ENCODE assay signal across 39 cellular contexts in the genomic region with DNA sequence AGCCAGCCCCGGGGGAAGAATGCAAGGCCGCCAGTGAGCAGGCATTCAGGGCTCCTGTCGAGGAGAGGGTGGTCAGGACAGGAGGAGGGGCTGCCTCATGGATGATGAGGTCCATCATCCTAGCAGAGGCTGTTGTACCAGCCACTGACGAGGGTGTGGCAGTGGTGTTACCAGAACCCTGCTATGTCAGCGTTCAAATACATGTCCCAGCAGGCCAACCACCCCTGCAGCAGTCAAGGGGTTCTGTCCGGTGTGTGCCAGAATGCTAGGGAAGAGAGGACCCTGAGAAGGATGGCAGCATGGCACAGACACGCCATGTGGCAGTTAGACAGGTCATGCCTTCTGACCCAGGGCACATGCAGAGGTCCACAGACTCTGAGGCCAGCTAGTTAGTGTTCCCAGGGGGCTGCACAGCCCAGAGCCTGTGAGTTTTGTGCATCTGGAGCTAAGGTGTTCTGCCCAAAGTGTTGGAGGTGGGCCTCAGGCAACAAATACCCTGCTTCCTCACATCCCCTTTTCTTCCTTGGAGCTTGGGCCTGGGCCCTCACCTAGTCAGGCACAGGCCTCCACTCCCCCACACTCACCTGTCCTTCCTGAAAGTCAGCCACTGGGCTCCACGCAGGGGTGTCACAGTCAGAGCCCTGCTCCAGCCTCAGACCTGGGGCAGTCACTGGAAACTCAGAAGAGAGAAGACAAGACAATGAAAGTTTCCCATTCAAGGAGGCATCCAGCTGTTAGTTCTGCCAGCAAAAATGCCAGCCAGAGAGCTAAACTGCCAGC. TPM values are rescaled to one million over a fixed set of nuclear protein-coding genes. Genes with fewer than 3 reads are reported as not detected.
A peak's percentile ranks its signal among the peaks of the same experiment; 100 is the strongest.
DNase-seq lines count a peak whose midpoint lies in the region; ATAC-seq and TF ChIP-seq lines count a peak whose summit lies in the region.
"Had no signal": no experiment of that assay in that cellular context is flagged by ENCODE, and none has a peak within 500 bp of the region (broad histone marks: within the 10 kb centered on the region; RNA-seq: fewer than 3 reads in every experiment).

No MANE protein-coding gene starts in this region.

- no peaks in the 10 kb centered on the region for H3K36me3 ChIP-seq in esophagus (ENCODE audit: control insufficient read depth in 2 of 2, insufficient read depth in 2 of 2, low read length in 1 of 2)
- H3K36me3 ChIP-seq in upper lobe of right lung = no peaks in the 10 kb centered on the region
- H3K36me3 ChIP-seq: ascending aorta, upper lobe of left lung had no signal

- DNase-seq in activated naive CD8-positive, alpha-beta T cell treated with anti-CD3 and anti-CD28 coated beads, Interleukin-2, amount 10 ng/mL, durations not matched to agents 7 days and 5 days = peak; percentile 23
- no peak for DNase-seq in activated naive CD8-positive, alpha-beta T cell treated with anti-CD3 and anti-CD28 coated beads for 36 hours
- peak; percentile 11 for DNase-seq in natural killer cell
- DNase-seq in upper lobe of right lung = peak; percentile 41
- DNase-seq in activated naive CD4-positive, alpha-beta T cell treated with anti-CD3 and anti-CD28 coated beads, Interleukin-2, amount 50 U/mL, for 16 hours = no peak
- no peak for DNase-seq in coronary artery (ENCODE audit: low spot score)
- DNase-seq in cortex of kidney (lab: John Stamatoyannopoulos, UW) = no peak
- DNase-seq: activated CD4-positive, CD25-positive, alpha-beta regulatory T cell treated with anti-CD3 and anti-CD28 coated beads, Interleukin-2, amount 50 U/mL, for 72 hours; activated CD8-positive, alpha-beta memory T cell treated with anti-CD3 and anti-CD28 coated beads, Interleukin-2, amount 50 U/mL, for 48 hours; activated CD8-positive, alpha-beta T cell treated with anti-CD3 and anti-CD28 coated beads for 36 hours; caudate nucleus; DMS79; immature natural killer cell; IMR-90; left ventricle myocardium superior; midbrain; MV-4-11; naive B cell; NCI-H1436 treated with DMSO at 0.1 percent for 48 hours; NCI-H2081 treated with DMSO at 0.1 percent for 48 hours; NCI-H2227 treated with DMSO at 0.1 percent for 48 hours; NCI-H526; occipital lobe had no signal

- no peak overlapping the region for H3K27ac Mint-ChIP-seq in activated naive CD8-positive, alpha-beta T cell treated with anti-CD3 and anti-CD28 coated beads, Interleukin-2, amount 10 ng/mL, durations not matched to agents 7 days and 5 days
- no peak overlapping the region for H3K27ac Mint-ChIP-seq in activated naive CD8-positive, alpha-beta T cell treated with anti-CD3 and anti-CD28 coated beads for 36 hours
- no peak overlapping the region for H3K27ac Mint-ChIP-seq in natural killer cell
- H3K27ac Mint-ChIP-seq: activated CD8-positive, alpha-beta T cell treated with anti-CD3 and anti-CD28 coated beads for 36 hours; activated T-helper 2 cell treated with anti-CD3 and anti-CD28 coated beads, Interferon-gamma antibody, Interleukin-2, Interleukin-4, amounts not matched to agents 10 μg/mL and 5 μg/mL and 100 μg/mL, durations not matched to agents 14 hours and 24 hours and 36 hours; CD14-positive monocyte; dendritic cell treated with granulocyte-macrophage colony-stimulating factor and Interleukin-4, amounts not matched to agents 40 ng/mL and 50 ng/mL, for 4 days; immature natural killer cell; naive B cell; stimulated activated memory B cell treated with anti-CD40 and anti-IgM and Interleukin-4, amounts not matched to agents 10 μg/mL and 1 μg/mL and 100 μg/mL, for 72 hours; T-helper 1 cell treated with Interleukin-12 subunit alpha and Interleukin-12 subunit beta and Interleukin-4 antibody, amounts not matched to agents 30 μg/mL and 1 μg/mL, for 36 hours had no signal

- WGBS in esophagus, 2 donors = 67 to 81% methylated on average over 8 of the region's 8 CpGs

- intact Hi-C loops in natural killer cell (cut with micrococcal nuclease) = no loop called here
- intact Hi-C loops in upper lobe of right lung (cut with DNase I) = no loop called here

- no peaks in the 10 kb centered on the region for H3K36me3 Mint-ChIP-seq in activated naive CD8-positive, alpha-beta T cell treated with anti-CD3 and anti-CD28 coated beads, Interleukin-2, amount 10 ng/mL, durations not matched to agents 7 days and 5 days
- no peaks in the 10 kb centered on the region for H3K36me3 Mint-ChIP-seq in activated naive CD8-positive, alpha-beta T cell treated with anti-CD3 and anti-CD28 coated beads for 36 hours
- H3K36me3 Mint-ChIP-seq in natural killer cell = no peaks in the 10 kb centered on the region
- H3K36me3 Mint-ChIP-seq: activated naive CD4-positive, alpha-beta T cell treated with anti-CD3 and anti-CD28 coated beads, Interleukin-2, amount 50 U/mL, for 72 hours; CD14-positive monocyte; immature natural killer cell; naive B cell; stimulated activated memory B cell treated with anti-CD40 and anti-IgM and Interleukin-4, amounts not matched to agents 10 μg/mL and 1 μg/mL and 100 μg/mL, for 72 hours had no signal

- peak overlapping the region; percentile 62 to 98 for H3K27ac ChIP-seq in esophagus (ENCODE audit: low read depth in 2 of 2, low read length in 1 of 2)
- no peak overlapping the region for H3K27ac ChIP-seq in upper lobe of right lung
- H3K27ac ChIP-seq in coronary artery = no peak overlapping the region
- H3K27ac ChIP-seq: ascending aorta, upper lobe of left lung had no signal

- H3K9me3 ChIP-seq in esophagus (ENCODE audit: control insufficient read depth in 2 of 2, insufficient read depth in 1 of 2, low read depth in 1 of 2, low read length in 1 of 2) (no peaks in the 10 kb centered on the region), upper lobe of right lung (no peaks in the 10 kb centered on the region)
- H3K9me3 ChIP-seq: ascending aorta, Caco-2, upper lobe of left lung had no signal

- no peaks in the 10 kb centered on the region for H3K9me3 Mint-ChIP-seq in activated naive CD8-positive, alpha-beta T cell treated with anti-CD3 and anti-CD28 coated beads, Interleukin-2, amount 10 ng/mL, durations not matched to agents 7 days and 5 days
- H3K9me3 Mint-ChIP-seq in activated naive CD8-positive, alpha-beta T cell treated with anti-CD3 and anti-CD28 coated beads for 36 hours = no peaks in the 10 kb centered on the region
- no peaks in the 10 kb centered on the region for H3K9me3 Mint-ChIP-seq in natural killer cell
- H3K9me3 Mint-ChIP-seq: activated CD8-positive, alpha-beta T cell treated with anti-CD3 and anti-CD28 coated beads for 36 hours; activated naive CD4-positive, alpha-beta T cell treated with anti-CD3 and anti-CD28 coated beads, Interleukin-2, amount 50 U/mL, for 72 hours; activated T-helper 2 cell treated with anti-CD3 and anti-CD28 coated beads, Interferon-gamma antibody, Interleukin-2, Interleukin-4, amounts not matched to agents 10 μg/mL and 5 μg/mL and 100 μg/mL, durations not matched to agents 14 hours and 24 hours and 36 hours; dendritic cell treated with granulocyte-macrophage colony-stimulating factor and Interleukin-4, amounts not matched to agents 40 ng/mL and 50 ng/mL, for 4 days; immature natural killer cell; naive B cell; stimulated activated memory B cell treated with anti-CD40 and anti-IgM and Interleukin-4, amounts not matched to agents 10 μg/mL and 1 μg/mL and 100 μg/mL, for 72 hours; T-helper 1 cell treated with Interleukin-12 subunit alpha and Interleukin-12 subunit beta and Interleukin-4 antibody, amounts not matched to agents 30 μg/mL and 1 μg/mL, for 36 hours had no signal

- H3K4me3 ChIP-seq in esophagus (ENCODE audit: low read depth in 1 of 2, low read length in 2 of 2) (no peak overlapping the region), upper lobe of right lung (no peak overlapping the region), coronary artery (no peak overlapping the region)
- H3K4me3 ChIP-seq: ascending aorta, upper lobe of left lung had no signal

- peaks cover 16% of the 10 kb centered on the region for H3K27me3 Mint-ChIP-seq in activated naive CD8-positive, alpha-beta T cell treated with anti-CD3 and anti-CD28 coated beads, Interleukin-2, amount 10 ng/mL, durations not matched to agents 7 days and 5 days
- H3K27me3 Mint-ChIP-seq in activated naive CD8-positive, alpha-beta T cell treated with anti-CD3 and anti-CD28 coated beads for 36 hours = peaks cover 11% of the 10 kb centered on the region
- peaks cover 10 to 11% of the 10 kb centered on the region in 2 donors for H3K27me3 Mint-ChIP-seq in natural killer cell (ENCODE audit: low read depth in 2 of 2)

- no peak for TF ChIP-seq CTCF in natural killer cell (IDR thresholded peaks at IDR 0.05)
- TF ChIP-seq CTCF in upper lobe of right lung (IDR thresholded peaks at IDR 0.05) = no peak
- TF ChIP-seq CTCF in coronary artery (IDR thresholded peaks at IDR 0.05) = no peak

- POLR2A ChIA-PET in activated naive CD8-positive, alpha-beta T cell treated with anti-CD3 and anti-CD28 coated beads, Interleukin-2, amount 10 ng/mL, durations not matched to agents 7 days and 5 days (lab: Charles Lee) = no interaction called here

- H3K27me3 ChIP-seq in esophagus (ENCODE audit: control insufficient read depth in 1 of 2, insufficient read depth in 2 of 2, low read length in 2 of 2) (no peaks in the 10 kb centered on the region), upper lobe of right lung (no peaks in the 10 kb centered on the region)
- H3K27me3 ChIP-seq: ascending aorta, upper lobe of left lung had no signal

- H3K4me1 ChIP-seq in esophagus (ENCODE audit: control insufficient read depth in 2 of 2, insufficient read depth in 2 of 2, low read length in 1 of 2) (peaks cover 12 to 51% of the 10 kb centered on the region in 2 donors), upper lobe of right lung (no peaks in the 10 kb centered on the region)
- H3K4me1 ChIP-seq: ascending aorta had no signal

- peaks cover 5% of the 10 kb centered on the region for H3K4me1 Mint-ChIP-seq in activated naive CD8-positive, alpha-beta T cell treated with anti-CD3 and anti-CD28 coated beads, Interleukin-2, amount 10 ng/mL, durations not matched to agents 7 days and 5 days
- H3K4me1 Mint-ChIP-seq in activated naive CD8-positive, alpha-beta T cell treated with anti-CD3 and anti-CD28 coated beads for 36 hours = no peaks in the 10 kb centered on the region
- peaks cover 0 to 5% of the 10 kb centered on the region in 2 donors for H3K4me1 Mint-ChIP-seq in natural killer cell
- H3K4me1 Mint-ChIP-seq: naive B cell; stimulated activated memory B cell treated with anti-CD40 and anti-IgM and Interleukin-4, amounts not matched to agents 10 μg/mL and 1 μg/mL and 100 μg/mL, for 72 hours had no signal

- H3K4me3 Mint-ChIP-seq in activated naive CD8-positive, alpha-beta T cell treated with anti-CD3 and anti-CD28 coated beads, Interleukin-2, amount 10 ng/mL, durations not matched to agents 7 days and 5 days = no peak overlapping the region
- H3K4me3 Mint-ChIP-seq in activated naive CD8-positive, alpha-beta T cell treated with anti-CD3 and anti-CD28 coated beads for 36 hours = no peak overlapping the region
- H3K4me3 Mint-ChIP-seq in natural killer cell = no peak overlapping the region
- H3K4me3 Mint-ChIP-seq: activated CD8-positive, alpha-beta T cell treated with anti-CD3 and anti-CD28 coated beads for 36 hours; CD14-positive monocyte; dendritic cell treated with granulocyte-macrophage colony-stimulating factor and Interleukin-4, amounts not matched to agents 40 ng/mL and 50 ng/mL, for 4 days; immature natural killer cell; stimulated activated memory B cell treated with anti-CD40 and anti-IgM and Interleukin-4, amounts not matched to agents 10 μg/mL and 1 μg/mL and 100 μg/mL, for 72 hours; T-helper 1 cell treated with Interleukin-12 subunit alpha and Interleukin-12 subunit beta and Interleukin-4 antibody, amounts not matched to agents 30 μg/mL and 1 μg/mL, for 36 hours had no signal

- no peak for ATAC-seq in activated naive CD8-positive, alpha-beta T cell treated with anti-CD3 and anti-CD28 coated beads, Interleukin-2, amount 10 ng/mL, durations not matched to agents 7 days and 5 days (ENCODE audit: low read depth)
- ATAC-seq in natural killer cell (no peak), upper lobe of right lung (no peak)
- ATAC-seq: activated CD8-positive, alpha-beta T cell treated with anti-CD3 and anti-CD28 coated beads for 36 hours; activated naive CD4-positive, alpha-beta T cell treated with anti-CD3 and anti-CD28 coated beads, Interleukin-2, amount 50 U/mL, for 72 hours; left ventricle myocardium superior; SK-N-SH treated with all-trans-retinoic acid at 6 μM for 48 hours; stimulated activated memory B cell treated with anti-CD40 and anti-IgM and Interleukin-4, amounts not matched to agents 10 μg/mL and 1 μg/mL and 100 μg/mL, for 72 hours had no signal

RNA-seq across cellular contexts. Expression of a gene that starts 7.8 kb away (rescaled TPM):
- 1 to 10 TPM in 1 of 2 experiments, under 1 TPM in 1; 0.91 to 1.3 TPM for total RNA-seq in activated naive CD8-positive, alpha-beta T cell treated with anti-CD3 and anti-CD28 coated beads, Interleukin-2, amount 10 ng/mL, durations not matched to agents 7 days and 5 days
- under 1 TPM; 0.18 to 0.35 TPM for total RNA-seq in activated naive CD8-positive, alpha-beta T cell treated with anti-CD3 and anti-CD28 coated beads for 36 hours
- polyA plus RNA-seq in esophagus = 10 to 100 TPM; 14.7 to 16.6 TPM
- 10 to 100 TPM in 1 of 3 donors, 1 to 10 TPM in 2; 7.6 to 10.9 (median 7.9) TPM for total RNA-seq in natural killer cell
- total RNA-seq in upper lobe of right lung = 5.7 TPM
- total RNA-seq: ascending aorta, fibroblast of lung, IMR-90, pulmonary artery endothelial cell had no signal
- polyA plus RNA-seq: CD14-positive monocyte had no signal

RNA-seq across cellular contexts. Expression of a gene that starts 36.2 kb away (rescaled TPM):
- under 1 TPM in 1 of 2 experiments, not detected in 1; 0.26 TPM for total RNA-seq in activated naive CD8-positive, alpha-beta T cell treated with anti-CD3 and anti-CD28 coated beads, Interleukin-2, amount 10 ng/mL, durations not matched to agents 7 days and 5 days
- not detected for total RNA-seq in activated naive CD8-positive, alpha-beta T cell treated with anti-CD3 and anti-CD28 coated beads for 36 hours
- polyA plus RNA-seq in esophagus = not detected
- total RNA-seq in natural killer cell = not detected
- not detected for total RNA-seq in upper lobe of right lung
- total RNA-seq: activated CD8-positive, alpha-beta T cell treated with anti-CD3 and anti-CD28 coated beads for 36 hours; activated naive CD4-positive, alpha-beta T cell treated with anti-CD3 and anti-CD28 coated beads, Interleukin-2, amount 50 U/mL, for 72 hours; ascending aorta; fibroblast of lung; IMR-90; LHCN-M2; occipital lobe; skeletal muscle tissue; subcutaneous adipose tissue had no signal
- polyA plus RNA-seq: CD14-positive monocyte, fibroblast of lung, immature natural killer cell, IMR-90 had no signal

Comparison
In these comparisons a context has a peak if more than half of its experiments do, and no peak if none do; other contexts are left out.
1. DNase-seq: peak in activated naive CD8-positive, alpha-beta T cell treated with anti-CD3 and anti-CD28 coated beads, Interleukin-2, amount 10 ng/mL, durations not matched to agents 7 days and 5 days (single experiment), natural killer cell (single experiment) and upper lobe of right lung (single experiment); none in activated naive CD8-positive, alpha-beta T cell treated with anti-CD3 and anti-CD28 coated beads for 36 hours (single experiment), activated naive CD4-positive, alpha-beta T cell treated with anti-CD3 and anti-CD28 coated beads, Interleukin-2, amount 50 U/mL, for 16 hours (single experiment), coronary artery (single experiment) and cortex of kidney (single experiment).
2. H3K27ac ChIP-seq: peak in esophagus (2 of 2); none in upper lobe of right lung (single experiment) and coronary artery (0 of 2).